8 cellular contexts compared by ENCODE assay signal in the genomic region with DNA sequence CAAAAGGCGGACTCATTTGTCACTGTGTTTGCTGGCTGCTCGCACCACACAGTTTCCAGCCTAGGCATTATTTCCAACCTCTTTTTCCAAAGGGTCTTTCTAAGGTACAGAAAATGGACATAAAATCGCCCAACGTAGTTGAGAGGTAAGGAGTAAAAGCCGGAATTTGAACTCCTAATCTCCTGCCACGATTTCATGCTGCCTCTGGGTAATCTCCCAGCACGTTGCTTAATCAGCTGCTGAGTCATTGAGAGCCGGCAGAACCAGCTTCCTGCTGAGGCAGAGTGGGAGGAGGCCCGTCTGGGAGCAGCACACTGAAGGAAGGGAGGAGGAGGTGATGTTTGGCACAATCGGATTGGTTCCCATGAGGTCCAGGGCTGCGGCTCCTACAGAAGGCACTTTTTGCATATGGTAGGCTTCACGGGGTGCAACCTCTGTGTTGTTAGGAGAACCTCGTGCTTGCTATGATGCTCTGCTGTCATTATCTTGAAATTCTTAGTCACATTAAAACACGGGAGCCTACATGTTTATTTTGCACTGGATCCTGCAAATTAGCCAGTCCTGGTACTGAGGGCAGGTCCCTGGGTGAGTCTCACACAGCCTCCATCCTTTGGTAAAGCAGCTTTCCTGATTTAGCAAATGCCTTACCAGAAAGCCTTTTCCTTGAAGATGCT.
DNase-seq lines count a peak whose midpoint lies in the region; ATAC-seq, FAIRE-seq and TF ChIP-seq lines count a peak whose summit lies in the region.
"Had no signal": no experiment of that assay in that cellular context is flagged by ENCODE, and none has a peak within 500 bp of the region (broad histone marks: within the 10 kb centered on the region; RNA-seq: fewer than 3 reads in every experiment).

No MANE protein-coding gene starts in this region.

- H3K27me3 ChIP-seq in brain microvascular endothelial cell (replicated peaks): no peaks in the 10 kb centered on the region
- no peaks in the 10 kb centered on the region for H3K27me3 ChIP-seq in smooth muscle cell (ENCODE audit: low read depth)

- TF ChIP-seq POLR2A in H54 (IDR thresholded peaks at IDR 0.05; ENCODE audit: low read depth, low read length): 0 out of 2 replicates have a peak, but pooled peaks have one; percentile 26

- peak overlapping the region; percentile 85 for H3K9ac ChIP-seq in smooth muscle cell (ENCODE audit: low read depth)

- H3K4me3 ChIP-seq in brain microvascular endothelial cell (ENCODE audit: low read depth, low read length): no peak overlapping the region
- H3K4me3 ChIP-seq in smooth muscle cell: peak overlapping the region; percentile 14

- H3F3A ChIP-seq in smooth muscle cell (ENCODE audit: low read depth): peaks cover 18% of the 10 kb centered on the region

- 10% methylated on average over 14 of the region's 14 CpGs for WGBS in smooth muscle cell (ENCODE audit: low lambda C conversion rate)

- H3K27ac ChIP-seq in brain microvascular endothelial cell: peak overlapping the region; percentile 77
- peak overlapping the region; percentile 96 for H3K27ac ChIP-seq in smooth muscle cell (ENCODE audit: low read depth)

- DNase-seq in H54 (ENCODE audit: insufficient read length, low spot score) (peak; percentile 97), NCI-H82 treated with DMSO at 0.1 percent for 48 hours (lab: John Stamatoyannopoulos, UW; ENCODE audit: unreplicated experiment) (peak; percentile 79), brain microvascular endothelial cell (peak; percentile 97), iPS-NIHi7 (ENCODE audit: extremely low spot score) (peak; percentile 94), smooth muscle cell (lab: John Stamatoyannopoulos, UW; ENCODE audit: unreplicated experiment) (peak; percentile 23), GM19240 (ENCODE audit: insufficient read length, low spot score) (no peak)
- DNase-seq: activated B cell treated with CpG ODN at 0.5 μM for 24 hours had no signal

- no peak overlapping the region for H2AFZ ChIP-seq in smooth muscle cell (ENCODE audit: low read depth)

- H3K36me3 ChIP-seq in brain microvascular endothelial cell (replicated peaks) (no peaks in the 10 kb centered on the region), smooth muscle cell (ENCODE audit: low read depth) (no peaks in the 10 kb centered on the region)

- in situ Hi-C loops in brain microvascular endothelial cell (cut with HindIII; ENCODE audit: low pct_ligation_motif_present, low sequenced_read_pairs): no loop called here

- FAIRE-seq in H54 (lab: Jason Lieb, UNC): peak; percentile 58

- no peaks in the 10 kb centered on the region for H3K9me3 ChIP-seq in smooth muscle cell (replicated peaks; ENCODE audit: low read depth)

- H4K20me1 ChIP-seq in smooth muscle cell (ENCODE audit: low read depth): no peaks in the 10 kb centered on the region

- peak overlapping the region; percentile 77 for H3K4me2 ChIP-seq in smooth muscle cell

- no peak for ATAC-seq in GM19023 (IDR thresholded peaks at IDR 0.05; ENCODE audit: unreplicated experiment)

- no peak for TF ChIP-seq CTCF in brain microvascular endothelial cell (IDR thresholded peaks at IDR 0.05; ENCODE audit: low read depth, low read length, missing control alignments)
- TF ChIP-seq CTCF in smooth muscle cell (IDR thresholded peaks at IDR 0.05; ENCODE audit: borderline replicate concordance, insufficient read depth, poor library complexity, severe bottlenecking): no peak

- no peaks in the 10 kb centered on the region for H3K79me2 ChIP-seq in smooth muscle cell (ENCODE audit: low read depth)

- H3K4me1 ChIP-seq in smooth muscle cell (ENCODE audit: low read depth): peaks cover 49% of the 10 kb centered on the region
